Comparison of ENCODE assay signal across 18 cellular contexts in the genomic region with DNA sequence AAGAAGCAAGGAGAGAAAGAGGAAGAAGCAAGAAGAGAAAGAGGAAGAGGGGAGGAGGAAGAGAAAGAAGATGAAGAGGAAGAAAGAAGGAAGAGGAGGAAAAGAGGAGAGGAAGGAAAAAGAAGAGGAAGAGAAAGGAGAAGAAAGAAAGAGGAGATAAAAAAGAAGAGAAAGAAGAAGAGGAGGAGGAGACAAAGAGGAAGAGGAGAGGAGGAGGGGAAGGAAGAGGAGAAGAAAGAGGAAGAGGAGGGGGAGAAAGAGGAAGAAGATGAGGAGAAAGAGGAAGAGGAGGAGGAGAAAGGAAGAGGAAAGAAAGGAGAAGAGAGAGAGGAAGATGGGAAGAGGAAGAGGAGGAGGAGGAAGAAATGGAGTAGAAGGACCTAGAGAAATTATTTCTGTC.
"Had no signal": no experiment of that assay in that cellular context is flagged by ENCODE, and none has a peak within 500 bp of the region (broad histone marks: within the 10 kb centered on the region; RNA-seq: fewer than 3 reads in every experiment).

No MANE protein-coding gene starts in this region.

- H3K27me3 ChIP-seq: heart left ventricle, sigmoid colon, stomach, transverse colon had no signal

- FAIRE-seq: frontal cortex had no signal

- H3K27me3 Mint-ChIP-seq: naive thymus-derived CD8-positive, alpha-beta T cell had no signal

- DNase-seq: cortex of kidney; heart left ventricle; hippocampal formation; left colon; mammary epithelial cell; mucosa of descending colon; naive thymus-derived CD8-positive, alpha-beta T cell; posterior cingulate gyrus; sigmoid colon; stimulated activated CD4-positive, alpha-beta T cell treated with anti-CD3 and anti-CD28 coated beads, Interleukin-2, amount 100 ng/mL, for 24 hours; stimulated activated CD4-positive, alpha-beta T cell treated with anti-CD3 and anti-CD28 coated beads, Interleukin-4, amount 100 ng/mL, for 4 hours; stimulated activated naive CD4-positive, alpha-beta T cell; stomach; substantia nigra; transverse colon had no signal

- H3K36me3 ChIP-seq: heart left ventricle, sigmoid colon, stomach, thoracic aorta, transverse colon had no signal

- H3K4me3 Mint-ChIP-seq: naive thymus-derived CD8-positive, alpha-beta T cell had no signal

- ATAC-seq: heart left ventricle; left colon; mucosa of descending colon; naive thymus-derived CD8-positive, alpha-beta T cell had no signal

- H3K27ac ChIP-seq: heart left ventricle, sigmoid colon, skin epidermis, stomach, thoracic aorta, transverse colon had no signal

- H3K4me1 ChIP-seq: sigmoid colon, transverse colon had no signal

- H3K27ac Mint-ChIP-seq: naive thymus-derived CD8-positive, alpha-beta T cell had no signal

- H3K4me3 ChIP-seq: heart left ventricle, mucosa of descending colon, sigmoid colon, skin epidermis, stomach, thoracic aorta, transverse colon had no signal
